In the genomic region with DNA sequence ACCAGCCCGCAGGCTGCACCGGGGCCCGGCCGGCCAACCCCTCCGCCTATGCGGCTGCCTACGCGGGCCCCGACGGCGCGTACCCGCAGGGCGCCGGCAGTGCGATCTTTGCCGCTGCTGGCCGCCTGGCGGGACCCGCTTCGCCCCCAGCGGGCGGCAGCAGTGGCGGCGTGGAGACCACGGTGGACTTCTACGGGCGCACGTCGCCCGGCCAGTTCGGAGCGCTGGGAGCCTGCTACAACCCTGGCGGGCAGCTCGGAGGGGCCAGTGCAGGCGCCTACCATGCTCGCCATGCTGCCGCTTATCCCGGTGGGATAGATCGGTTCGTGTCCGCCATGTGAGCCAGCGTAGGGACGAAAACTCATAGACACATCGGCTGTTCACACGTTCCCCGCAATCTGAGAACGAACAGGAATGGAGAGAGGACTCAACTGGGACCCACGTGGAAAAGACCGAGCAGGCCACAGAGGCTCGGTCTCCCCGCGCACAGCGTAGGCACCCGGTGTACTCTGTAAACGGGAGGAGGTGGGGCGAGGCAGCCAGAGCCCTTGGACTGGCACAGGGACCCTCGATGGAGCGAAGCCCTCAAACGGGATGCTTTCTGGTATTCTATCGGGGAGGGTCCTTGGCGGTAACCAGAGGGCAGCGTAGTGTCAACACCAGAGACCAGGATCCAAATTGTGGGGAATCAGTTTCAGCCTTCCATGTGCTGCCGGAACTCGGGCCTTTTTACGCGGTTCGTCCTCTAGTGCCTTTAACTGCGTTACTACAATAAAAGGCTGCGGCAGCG, we compare ENCODE assay signal across 14 cellular contexts. TPM values are rescaled to one million over a fixed set of nuclear protein-coding genes. Genes with fewer than 3 reads are reported as not detected.
DNase-seq lines count a peak whose midpoint lies in the region; ATAC-seq, FAIRE-seq and TF ChIP-seq lines count a peak whose summit lies in the region.
"Had no signal": no experiment of that assay in that cellular context is flagged by ENCODE, and none has a peak within 500 bp of the region (broad histone marks: within the 10 kb centered on the region; RNA-seq: fewer than 3 reads in every experiment).

No MANE protein-coding gene starts in this region.

- no peaks in the 10 kb centered on the region for H3K36me3 Mint-ChIP-seq in activated naive CD8-positive, alpha-beta T cell
- H3K36me3 Mint-ChIP-seq in activated naive CD8-positive, alpha-beta T cell treated with anti-CD3 and anti-CD28 coated beads, Interleukin-2, amount 50 U/mL, for 24 hours (ENCODE audit: low read depth): no peaks in the 10 kb centered on the region
- H3K36me3 Mint-ChIP-seq in immature natural killer cell: no peaks in the 10 kb centered on the region

- no peak overlapping the region for H3K4ac ChIP-seq in mesenchymal stem cell (ENCODE audit: low read depth in 1 of 2, low read length in 2 of 2)

- no peak overlapping the region for H2AK5ac ChIP-seq in mesenchymal stem cell (ENCODE audit: low read length, severe bottlenecking)

- no peak overlapping the region for H2BK5ac ChIP-seq in mesenchymal stem cell (ENCODE audit: low read depth, low read length, poor library complexity, severe bottlenecking)

- H4K8ac ChIP-seq in mesenchymal stem cell (ENCODE audit: low read length): no peak overlapping the region

- H2BK120ac ChIP-seq in mesenchymal stem cell (ENCODE audit: low read depth, low read length): no peak overlapping the region

- intact Hi-C loops in thyroid gland (cut with DNase I): no loop called here

- H2BK15ac ChIP-seq in mesenchymal stem cell (ENCODE audit: low read depth, poor library complexity, severe bottlenecking): no peak overlapping the region

- no peak overlapping the region for H3K14ac ChIP-seq in mesenchymal stem cell (ENCODE audit: low read length in 2 of 2)

- H3K9me3 ChIP-seq in SJSA1 (replicated peaks): peaks cover 6% of the 10 kb centered on the region; the same call in 1 of the 2 replicates
- no peaks in the 10 kb centered on the region for H3K9me3 ChIP-seq in thyroid gland
- peaks cover 11% of the 10 kb centered on the region for H3K9me3 ChIP-seq in mesenchymal stem cell (ENCODE audit: control insufficient read depth, low read length)

- H3K27me3 Mint-ChIP-seq in activated naive CD8-positive, alpha-beta T cell: peaks cover 47% of the 10 kb centered on the region
- peaks cover 82% of the 10 kb centered on the region for H3K27me3 Mint-ChIP-seq in activated naive CD8-positive, alpha-beta T cell treated with anti-CD3 and anti-CD28 coated beads, Interleukin-2, amount 50 U/mL, for 24 hours
- peaks cover 24 to 59% (median 35%) of the 10 kb centered on the region in 3 donors for H3K27me3 Mint-ChIP-seq in immature natural killer cell (ENCODE audit: low read depth in 3 of 3)

- no peak overlapping the region for H3K27ac ChIP-seq in SJSA1
- peak overlapping the region; percentile 92 to 97 (median 96) for H3K27ac ChIP-seq in thyroid gland
- no peak overlapping the region for H3K27ac ChIP-seq in mesenchymal stem cell (ENCODE audit: low read length, poor library complexity, severe bottlenecking)

- WGBS in thyroid gland, 2 donors: 2 to 3% methylated on average over 15 to 29 of the region's 71 CpGs
- WGBS in mesenchymal stem cell: 15% methylated on average over 66 of the region's 71 CpGs

- H2AFZ ChIP-seq in mesenchymal stem cell (ENCODE audit: low read depth, low read length): no peak overlapping the region

- no peak for TF ChIP-seq POLR2A in thyroid gland (IDR thresholded peaks at IDR 0.05)

- peak overlapping the region; percentile 71 for H3K4me3 ChIP-seq in SJSA1
- H3K4me3 ChIP-seq in thyroid gland (replicated peaks in 1 of 3): peak overlapping the region; percentile 61 to 97 (median 74)
- H3K4me3 ChIP-seq in mesenchymal stem cell (ENCODE audit: insufficient read depth in 1 of 2, low read depth in 1 of 2, low read length in 2 of 2): no peak overlapping the region

- H3K79me1 ChIP-seq in mesenchymal stem cell (replicated peaks; ENCODE audit: low read length, poor library complexity, severe bottlenecking): no peaks in the 10 kb centered on the region

- no peak overlapping the region for H4K91ac ChIP-seq in mesenchymal stem cell (ENCODE audit: low read length)

- H3K9ac ChIP-seq in mesenchymal stem cell (ENCODE audit: low read length): no peak overlapping the region

- H3K27me3 ChIP-seq in SJSA1 (replicated peaks) (no peaks in the 10 kb centered on the region), thyroid gland (no peaks in the 10 kb centered on the region), mesenchymal stem cell (ENCODE audit: control insufficient read depth in 1 of 2, insufficient read depth in 1 of 2, low read length in 2 of 2) (peaks cover 88 to 91% of the 10 kb centered on the region in 2 experiments)

- H3K18ac ChIP-seq in mesenchymal stem cell (ENCODE audit: low read depth in 1 of 2, low read length in 2 of 2): no peak overlapping the region

- TF ChIP-seq CTCF in thyroid gland (IDR thresholded peaks at IDR 0.05): no peak
- no peak for TF ChIP-seq CTCF in D721Med (IDR thresholded peaks at IDR 0.05; ENCODE audit: insufficient read depth, missing control alignments)

- no peak for FAIRE-seq in D721Med (lab: Jason Lieb, UNC)
- FAIRE-seq: HepG2 had no signal

- ATAC-seq in activated naive CD8-positive, alpha-beta T cell treated with anti-CD3 and anti-CD28 coated beads, Interleukin-2, amount 50 U/mL, for 24 hours: no peak
- ATAC-seq: HepG2 had no signal

- H3K4me1 Mint-ChIP-seq in activated naive CD8-positive, alpha-beta T cell (ENCODE audit: low read depth): peaks cover 24% of the 10 kb centered on the region
- peaks cover 23% of the 10 kb centered on the region for H3K4me1 Mint-ChIP-seq in activated naive CD8-positive, alpha-beta T cell treated with anti-CD3 and anti-CD28 coated beads, Interleukin-2, amount 50 U/mL, for 24 hours
- H3K4me1 Mint-ChIP-seq in immature natural killer cell: peaks cover 9 to 10% of the 10 kb centered on the region in 2 donors

- H3K27ac Mint-ChIP-seq in activated naive CD8-positive, alpha-beta T cell: no peak overlapping the region
- no peak overlapping the region for H3K27ac Mint-ChIP-seq in activated naive CD8-positive, alpha-beta T cell treated with anti-CD3 and anti-CD28 coated beads, Interleukin-2, amount 50 U/mL, for 24 hours
- no peak overlapping the region for H3K27ac Mint-ChIP-seq in immature natural killer cell
- H3K27ac Mint-ChIP-seq: dendritic cell treated with granulocyte-macrophage colony-stimulating factor and Interleukin-4, amounts not matched to agents 40 ng/mL and 50 ng/mL, for 4 days had no signal

- peak overlapping the region in 1 of 2 experiments; percentile 60 for H3K23ac ChIP-seq in mesenchymal stem cell (ENCODE audit: low read length in 2 of 2)

- no peak overlapping the region for H2BK12ac ChIP-seq in mesenchymal stem cell (ENCODE audit: low read length in 2 of 2)

- H3K4me1 ChIP-seq in SJSA1 (replicated peaks): peaks cover 19% of the 10 kb centered on the region
- peaks cover 0 to 6% of the 10 kb centered on the region in 2 donors for H3K4me1 ChIP-seq in thyroid gland
- peaks cover 29% of the 10 kb centered on the region for H3K4me1 ChIP-seq in mesenchymal stem cell (ENCODE audit: control insufficient read depth, insufficient read depth, low read depth, low read length)

- H3K9me3 Mint-ChIP-seq in activated naive CD8-positive, alpha-beta T cell (ENCODE audit: low read depth): no peaks in the 10 kb centered on the region
- H3K9me3 Mint-ChIP-seq in activated naive CD8-positive, alpha-beta T cell treated with anti-CD3 and anti-CD28 coated beads, Interleukin-2, amount 50 U/mL, for 24 hours: no peaks in the 10 kb centered on the region
- H3K9me3 Mint-ChIP-seq in immature natural killer cell: no peaks in the 10 kb centered on the region
- H3K9me3 Mint-ChIP-seq: dendritic cell treated with granulocyte-macrophage colony-stimulating factor and Interleukin-4, amounts not matched to agents 40 ng/mL and 50 ng/mL, for 4 days; T-helper 2 cell treated with Interferon-gamma antibody and Interleukin-4, amounts not matched to agents 5 μg/mL and 100 μg/mL, for 36 hours had no signal

- H3K36me3 ChIP-seq in SJSA1 (0 out of 2 replicates have a peak, but pooled peaks cover 3% of the 10 kb centered on the region), thyroid gland (peaks cover 45 to 49% of the 10 kb centered on the region in 2 donors), mesenchymal stem cell (ENCODE audit: control insufficient read depth in 1 of 2, insufficient read depth in 2 of 2, low read depth in 1 of 2, low read length in 2 of 2) (peaks cover 0 to 3% of the 10 kb centered on the region in 2 experiments)

- H3K4me2 ChIP-seq in mesenchymal stem cell (ENCODE audit: low read length, poor library complexity, severe bottlenecking): no peak overlapping the region

- peak overlapping the region; percentile 35 for H3K4me3 Mint-ChIP-seq in activated naive CD8-positive, alpha-beta T cell
- H3K4me3 Mint-ChIP-seq in activated naive CD8-positive, alpha-beta T cell treated with anti-CD3 and anti-CD28 coated beads, Interleukin-2, amount 50 U/mL, for 24 hours: no peak overlapping the region
- peak overlapping the region in 3 of 5 donors; percentile 47 to 60 (median 55) for H3K4me3 Mint-ChIP-seq in immature natural killer cell

- no peak for DNase-seq in activated naive CD8-positive, alpha-beta T cell treated with anti-CD3 and anti-CD28 coated beads, Interleukin-2, amount 50 U/mL, for 24 hours
- DNase-seq in SJSA1 (ENCODE audit: low read depth in 1 of 2, low spot score in 2 of 2) (no peak), immature natural killer cell (no peak), thyroid gland (no peak), NCI-H1105 treated with DMSO at 0.1 percent for 48 hours (lab: John Stamatoyannopoulos, UW) (no peak), D721Med (ENCODE audit: insufficient read length, low spot score) (no peak), mesenchymal stem cell (no peak)

RNA-seq across cellular contexts. Expression of a gene that starts 1.9 kb away (rescaled TPM):
- total RNA-seq in SJSA1 (2014; rRNA removed; shearing (Covaris generic)): 3.1 and 4.7 TPM in 2 replicates
- polyA plus RNA-seq in immature natural killer cell: not detected
- total RNA-seq in thyroid gland: 100 to 1,000 TPM; 405 to 748 (median 454) TPM
- polyA plus RNA-seq in mesenchymal stem cell (2013, experiment 1 of 2): not detected
- polyA plus RNA-seq in mesenchymal stem cell (2013, experiment 2 of 2): not detected
- total RNA-seq: H4, HepG2, myocyte, smooth muscle cell had no signal
- polyA plus RNA-seq: HepG2, smooth muscle cell had no signal

Comparison
In these comparisons a context has a peak if more than half of its experiments do, and no peak if none do; other contexts are left out.
1. H3K27ac ChIP-seq: peak in thyroid gland (3 of 3); none in SJSA1 (single experiment) and mesenchymal stem cell (single experiment).
2. H3K4me3 ChIP-seq: peak in SJSA1 (single experiment) and thyroid gland (3 of 3); none in mesenchymal stem cell (0 of 2).
3. RNA of a gene that starts 1.9 kb away (total RNA-seq): 405 to 748 TPM in thyroid gland; 3.1 to 4.7 TPM in SJSA1; every median in the first group is over 10 times any median in the second.